8 cellular contexts compared by ENCODE assay signal in genomic region chrX:138128025-138128671, GRCh38.
DNase-seq lines count a peak whose midpoint lies in the region; ATAC-seq lines count a peak whose summit lies in the region.

No MANE protein-coding gene starts in this region.

- H3K4me1 Mint-ChIP-seq in activated naive CD4-positive, alpha-beta T cell treated with anti-CD3 and anti-CD28 coated beads for 36 hours (ENCODE audit: low read depth), result no peaks in the 10 kb centered on the region

- H3K27ac Mint-ChIP-seq in activated naive CD4-positive, alpha-beta T cell treated with anti-CD3 and anti-CD28 coated beads for 36 hours, result no peak overlapping the region

- intact Hi-C loops in activated naive CD4-positive, alpha-beta T cell treated with anti-CD3 and anti-CD28 coated beads for 36 hours (cut with micrococcal nuclease), result loop anchor here (1.0 kb wide), 1 partner anchor 617 kb away; no protein-coding TSS in a partner anchor

- ATAC-seq in GM19468 (IDR thresholded peaks at IDR 0.05; ENCODE audit: extremely low read depth, unreplicated experiment) (peak; percentile 60), HG03442 (IDR thresholded peaks at IDR 0.05; ENCODE audit: unreplicated experiment) (peak; percentile 91)
- ATAC-seq in activated CD4-positive, CD25-positive, alpha-beta regulatory T cell treated with anti-CD3 and anti-CD28 coated beads, Interleukin-2, amount 50 U/mL, for 24 hours, result no peak

- no peak overlapping the region for H3K4me3 Mint-ChIP-seq in activated naive CD4-positive, alpha-beta T cell treated with anti-CD3 and anti-CD28 coated beads for 36 hours

- DNase-seq in activated naive CD4-positive, alpha-beta T cell treated with anti-CD3 and anti-CD28 coated beads for 36 hours, result peak; percentile 10
- no peak for DNase-seq in activated naive CD4-positive, alpha-beta T cell treated with anti-CD3 and anti-CD28 coated beads, Interleukin-2, amount 50 U/mL, for 16 hours
- DNase-seq in RPMI7951 (ENCODE audit: low read depth) (peak; percentile 15), fibroblast of peridontal ligament (ENCODE audit: extremely low read depth) (peak; percentile 9), renal cortical epithelial cell (ENCODE audit: low read depth) (peak; percentile 15)

- peaks cover 2% of the 10 kb centered on the region for H3K27me3 Mint-ChIP-seq in activated naive CD4-positive, alpha-beta T cell treated with anti-CD3 and anti-CD28 coated beads for 36 hours (ENCODE audit: low read depth)

- no peaks in the 10 kb centered on the region for H3K36me3 Mint-ChIP-seq in activated naive CD4-positive, alpha-beta T cell treated with anti-CD3 and anti-CD28 coated beads for 36 hours (ENCODE audit: low read depth)

- CTCF ChIA-PET in activated naive CD4-positive, alpha-beta T cell treated with anti-CD3 and anti-CD28 coated beads for 36 hours (lab: Charles Lee), result interaction anchor here (0.6 to 2.1 kb wide), 6 partner anchors 17 to 620 kb away, joined by 3 to 5 read pairs (median 3); no protein-coding TSS in a partner anchor

- H3K9me3 Mint-ChIP-seq in activated naive CD4-positive, alpha-beta T cell treated with anti-CD3 and anti-CD28 coated beads for 36 hours, result no peaks in the 10 kb centered on the region

Comparison
In these comparisons a context has a peak if more than half of its experiments do, and no peak if none do; other contexts are left out.
1. ATAC-seq: peak in GM19468 (single experiment) and HG03442 (single experiment); none in activated CD4-positive, CD25-positive, alpha-beta regulatory T cell treated with anti-CD3 and anti-CD28 coated beads, Interleukin-2, amount 50 U/mL, for 24 hours (0 of 2).